13 cellular contexts compared by ENCODE assay signal in genomic region chr17:19332371-19333131, GRCh38. TPM values are rescaled to one million over a fixed set of nuclear protein-coding genes. Genes with fewer than 3 reads are reported as not detected.
A peak's percentile ranks its signal among the peaks of the same experiment; 100 is the strongest.
DNase-seq lines count a peak whose midpoint lies in the region; ATAC-seq and TF ChIP-seq lines count a peak whose summit lies in the region.
"Had no signal": no experiment of that assay in that cellular context is flagged by ENCODE, and none has a peak within 500 bp of the region (broad histone marks: within the 10 kb centered on the region; RNA-seq: fewer than 3 reads in every experiment).

No MANE protein-coding gene starts in this region.

- CTCF ChIA-PET in PC-3 (lab: Charles Lee) = no interaction called here

- H3K27ac ChIP-seq in right cardiac atrium (ENCODE audit: low read length) (no peak overlapping the region), heart left ventricle (no peak overlapping the region), SJCRH30 (no peak overlapping the region), mesenchymal stem cell (ENCODE audit: low read length, poor library complexity, severe bottlenecking) (peak overlapping the region; percentile 75), PC-3 (ENCODE audit: low read length) (no peak overlapping the region)

- no peak for ATAC-seq in right cardiac atrium
- no peak for ATAC-seq in heart left ventricle
- no peak for ATAC-seq in GM21423 (IDR thresholded peaks at IDR 0.05; ENCODE audit: unreplicated experiment)
- no peak for ATAC-seq in PC-3

- no peak overlapping the region for H2AFZ ChIP-seq in mesenchymal stem cell (ENCODE audit: low read depth, low read length)
- no peak overlapping the region for H2AFZ ChIP-seq in PC-3 (ENCODE audit: low read length)
- H2AFZ ChIP-seq: GM23248 had no signal

- no peak overlapping the region for H3K4ac ChIP-seq in mesenchymal stem cell (ENCODE audit: low read depth in 1 of 2, low read length in 2 of 2)

- H4K8ac ChIP-seq in mesenchymal stem cell (ENCODE audit: low read length) = no peak overlapping the region

- H3F3A ChIP-seq in PC-3 (ENCODE audit: low read length, unreplicated experiment) = no peaks in the 10 kb centered on the region

- DNase-seq in right cardiac atrium (peak in 2 of 3 donors; percentile 60 to 61), heart left ventricle (no peak), SJCRH30 (peak; percentile 93 to 96), mesenchymal stem cell (no peak), NOMO-1 (lab: John Stamatoyannopoulos, UW; ENCODE audit: unreplicated experiment in 2 of 2) (no peak), PC-3 (no peak)
- DNase-seq: C1 segment of cervical spinal cord; caudate nucleus; foreskin fibroblast; GM23248; NCI-H2227 treated with DMSO at 0.1 percent for 48 hours; stimulated activated naive CD4-positive, alpha-beta T cell treated with Interleukin-2 at 50 U/mL for 16 hours had no signal

- no peaks in the 10 kb centered on the region for H3K9me3 ChIP-seq in right cardiac atrium (ENCODE audit: control insufficient read depth, low read length)
- H3K9me3 ChIP-seq in heart left ventricle = no peaks in the 10 kb centered on the region
- H3K9me3 ChIP-seq in SJCRH30 (replicated peaks) = no peaks in the 10 kb centered on the region
- no peaks in the 10 kb centered on the region for H3K9me3 ChIP-seq in mesenchymal stem cell (ENCODE audit: control insufficient read depth, low read length)
- H3K9me3 ChIP-seq in PC-3 (ENCODE audit: low read length) = no peaks in the 10 kb centered on the region

- intact Hi-C loops in right cardiac atrium (cut with DNase I) (no loop called here), heart left ventricle (cut with DNase I) (no loop called here), PC-3 (cut with micrococcal nuclease) (no loop called here)

- H4K20me1 ChIP-seq in PC-3 (ENCODE audit: low read length) = no peaks in the 10 kb centered on the region

- no peak overlapping the region for H2BK5ac ChIP-seq in mesenchymal stem cell (ENCODE audit: low read depth, low read length, poor library complexity, severe bottlenecking)

- H3K9me2 ChIP-seq in PC-3 (replicated peaks; ENCODE audit: low read length) = no peaks in the 10 kb centered on the region

- peak overlapping the region in 1 of 2 experiments; percentile 11 for H3K18ac ChIP-seq in mesenchymal stem cell (ENCODE audit: low read depth in 1 of 2, low read length in 2 of 2)

- H3K9ac ChIP-seq in mesenchymal stem cell (ENCODE audit: low read length) = no peak overlapping the region
- H3K9ac ChIP-seq in PC-3 (ENCODE audit: low read length) = no peak overlapping the region

- no peak for TF ChIP-seq CTCF in heart left ventricle (IDR thresholded peaks at IDR 0.05)
- TF ChIP-seq CTCF in PC-3 (conservative IDR thresholded peaks at IDR 0.05; ENCODE audit: low read depth, low read length) = no peak

- H3K27me3 ChIP-seq in right cardiac atrium (ENCODE audit: control insufficient read depth, insufficient read depth) (no peaks in the 10 kb centered on the region), heart left ventricle (peaks cover 0 to 3% (median 0%) of the 10 kb centered on the region in 9 donors), SJCRH30 (no peaks in the 10 kb centered on the region), mesenchymal stem cell (ENCODE audit: control insufficient read depth in 1 of 2, insufficient read depth in 1 of 2, low read length in 2 of 2) (no peaks in the 10 kb centered on the region), PC-3 (ENCODE audit: low read length) (no peaks in the 10 kb centered on the region)

- no peak overlapping the region for H3K14ac ChIP-seq in mesenchymal stem cell (ENCODE audit: low read length in 2 of 2)

- H3K79me2 ChIP-seq in PC-3 (ENCODE audit: low read length) = no peaks in the 10 kb centered on the region

- no peak overlapping the region for H2BK12ac ChIP-seq in mesenchymal stem cell (ENCODE audit: low read length in 2 of 2)

- H4K91ac ChIP-seq in mesenchymal stem cell (ENCODE audit: low read length) = no peak overlapping the region

- H3K79me1 ChIP-seq in mesenchymal stem cell (replicated peaks; ENCODE audit: low read length, poor library complexity, severe bottlenecking) = peaks cover 20% of the 10 kb centered on the region

- TF ChIP-seq POLR2A in heart left ventricle (IDR thresholded peaks at IDR 0.05) = no peak

- WGBS in right cardiac atrium = 67% methylated on average over 6 of the region's 6 CpGs
- WGBS in heart left ventricle, 4 donors = 84 to 88% (median 86%) methylated on average over 6 of the region's 6 CpGs
- WGBS in mesenchymal stem cell = 93% methylated on average over 6 of the region's 6 CpGs

- H3K23ac ChIP-seq in mesenchymal stem cell (ENCODE audit: low read length in 2 of 2) = no peak overlapping the region

- no peak overlapping the region for H2BK120ac ChIP-seq in mesenchymal stem cell (ENCODE audit: low read depth, low read length)

- POLR2A ChIA-PET in PC-3 (lab: Charles Lee; ENCODE audit: unreplicated experiment) = no interaction called here

- peak overlapping the region; percentile 98 for H2AK5ac ChIP-seq in mesenchymal stem cell (ENCODE audit: low read length, severe bottlenecking)

- H3K4me2 ChIP-seq in mesenchymal stem cell (ENCODE audit: low read length, poor library complexity, severe bottlenecking) (no peak overlapping the region), PC-3 (ENCODE audit: low read length) (no peak overlapping the region)

- no peak overlapping the region for H2BK15ac ChIP-seq in mesenchymal stem cell (ENCODE audit: low read depth, poor library complexity, severe bottlenecking)

- H3K36me3 ChIP-seq in heart left ventricle (peaks cover 0 to 60% (median 31%) of the 10 kb centered on the region in 9 donors), SJCRH30 (no peaks in the 10 kb centered on the region), mesenchymal stem cell (ENCODE audit: control insufficient read depth in 1 of 2, insufficient read depth in 2 of 2, low read depth in 1 of 2, low read length in 2 of 2) (peaks cover 50 to 69% of the 10 kb centered on the region in 2 experiments), PC-3 (ENCODE audit: low read depth, low read length) (no peaks in the 10 kb centered on the region; the same call in 1 of the 2 replicates)

- BruUV-seq in PC-3 (replicated peaks; lab: Mats Ljungman, UMichigan) = no TSS peak

- H3K4me1 ChIP-seq in right cardiac atrium (ENCODE audit: control insufficient read depth, insufficient read depth, low read length) (peaks cover 7% of the 10 kb centered on the region), heart left ventricle (peaks cover 0 to 25% (median 6%) of the 10 kb centered on the region in 12 donors), SJCRH30 (peaks cover 15% of the 10 kb centered on the region), mesenchymal stem cell (ENCODE audit: control insufficient read depth, insufficient read depth, low read depth, low read length) (peaks cover 43% of the 10 kb centered on the region), PC-3 (ENCODE audit: insufficient read depth, low read length) (peaks cover 2% of the 10 kb centered on the region)

- H3K4me3 ChIP-seq in right cardiac atrium (ENCODE audit: low read length) = no peak overlapping the region
- H3K4me3 ChIP-seq in heart left ventricle = no peak overlapping the region
- H3K4me3 ChIP-seq in SJCRH30 = no peak overlapping the region
- no peak overlapping the region for H3K4me3 ChIP-seq in mesenchymal stem cell (ENCODE audit: insufficient read depth in 1 of 2, low read depth in 1 of 2, low read length in 2 of 2)
- H3K4me3 ChIP-seq in PC-3 (ENCODE audit: low read length) = no peak overlapping the region
- H3K4me3 ChIP-seq: GM23248 had no signal

RNA-seq across cellular contexts. Expression of gene B9D1, which starts 30.0 kb away (rescaled TPM):
- 10 to 100 TPM in 3 of 4 donors, 1 to 10 TPM in 1; 9.8 to 14.6 (median 12.1) TPM for total RNA-seq in right cardiac atrium
- polyA plus RNA-seq in right cardiac atrium = 20.9 TPM
- total RNA-seq in heart left ventricle = 10 to 100 TPM in 5 of 9 donors, 1 to 10 TPM in 4; 5.6 to 27.9 (median 10.8) TPM
- polyA plus RNA-seq in heart left ventricle = 10 to 100 TPM in 1 of 2 donors, 1 to 10 TPM in 1; 9.1 to 10.7 TPM
- total RNA-seq in SJCRH30 (2014; rRNA removed; shearing (Covaris generic)) = 15.2 and 15.3 TPM in 2 replicates
- 30.2 TPM for polyA plus RNA-seq in mesenchymal stem cell (2013, experiment 1 of 2)
- polyA plus RNA-seq in mesenchymal stem cell (2013, experiment 2 of 2) = 30.8 TPM
- total RNA-seq in PC-3 (2014; rRNA removed) = 42.8 and 48.0 TPM in 2 replicates

RNA-seq across cellular contexts. Expression of gene MAPK7, which starts 45.7 kb away (rescaled TPM):
- total RNA-seq in right cardiac atrium (10 to 100 TPM; 13.3 to 16.7 (median 16.3) TPM), heart left ventricle (10 to 100 TPM in 6 of 9 donors, 1 to 10 TPM in 3; 8.2 to 25.4 (median 12.1) TPM), PC-3 (2014; rRNA removed) (9.8 and 18.5 TPM in 2 replicates)
- polyA plus RNA-seq in right cardiac atrium (9.0 TPM), heart left ventricle (10 to 100 TPM in 1 of 2 donors, 1 to 10 TPM in 1; 5.7 to 20.0 TPM)
- 38.3 and 43.1 TPM in 2 replicates for total RNA-seq in SJCRH30 (2014; rRNA removed; shearing (Covaris generic))
- polyA plus RNA-seq in mesenchymal stem cell (2013, experiment 1 of 2) = 33.6 TPM
- 30.7 TPM for polyA plus RNA-seq in mesenchymal stem cell (2013, experiment 2 of 2)

RNA-seq across cellular contexts. Expression of gene MFAP4, which starts 54.4 kb away (rescaled TPM):
- 100 to 1,000 TPM in 3 of 4 donors, 10 to 100 TPM in 1; 92.8 to 160 (median 131) TPM for total RNA-seq in right cardiac atrium
- 95.2 TPM for polyA plus RNA-seq in right cardiac atrium
- total RNA-seq in heart left ventricle = 10 to 100 TPM; 15.7 to 84.3 (median 51.3) TPM
- polyA plus RNA-seq in heart left ventricle = 10 to 100 TPM; 19.4 to 29.0 TPM
- 79.6 and 82.5 TPM in 2 replicates for total RNA-seq in SJCRH30 (2014; rRNA removed; shearing (Covaris generic))
- 238 TPM for polyA plus RNA-seq in mesenchymal stem cell (2013, experiment 1 of 2)
- polyA plus RNA-seq in mesenchymal stem cell (2013, experiment 2 of 2) = 237 TPM
- total RNA-seq in PC-3 (2014; rRNA removed) = not detected in 2 replicates

Comparison
In these comparisons a context has a peak if more than half of its experiments do, and no peak if none do; other contexts are left out.
1. DNase-seq: peak in right cardiac atrium (2 of 3) and SJCRH30 (2 of 2); none in heart left ventricle (0 of 5), mesenchymal stem cell (single experiment), NOMO-1 (0 of 2) and PC-3 (single experiment).
2. RNA of gene MFAP4, which starts 54.4 kb away (total RNA-seq): 92.8 to 160 TPM in right cardiac atrium, 79.6 to 82.5 TPM in SJCRH30 and 15.7 to 84.3 TPM in heart left ventricle; not detected in PC-3; every median in the first group is over 10 times any median in the second.